ENCODE assay signal across 27 cellular contexts in the genomic region with DNA sequence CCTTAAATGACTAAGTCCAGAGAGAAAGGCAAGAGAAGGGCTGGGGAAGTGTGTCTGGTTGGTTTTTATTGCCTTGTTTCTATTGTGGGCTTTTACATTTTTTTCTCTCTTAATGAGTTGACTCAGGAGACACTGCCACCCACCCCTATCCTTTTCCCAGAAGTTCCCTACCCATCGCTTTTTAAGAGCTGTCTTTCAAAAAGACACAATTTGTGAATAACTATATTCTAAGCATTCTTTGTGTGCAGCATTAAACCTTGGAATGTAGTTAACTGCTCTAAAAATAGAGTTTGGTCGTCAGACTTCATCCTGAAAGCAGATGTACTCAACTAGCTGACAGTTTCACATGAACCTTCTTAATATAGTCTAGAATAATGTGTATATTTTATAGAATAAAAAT.
DNase-seq lines count a peak whose midpoint lies in the region; ATAC-seq and TF ChIP-seq lines count a peak whose summit lies in the region.
"Had no signal": no experiment of that assay in that cellular context is flagged by ENCODE, and none has a peak within 500 bp of the region (broad histone marks: within the 10 kb centered on the region; RNA-seq: fewer than 3 reads in every experiment).

No MANE protein-coding gene starts in this region.

- TF ChIP-seq CTCF in AG04449 (IDR thresholded peaks at IDR 0.05; ENCODE audit: insufficient read depth, low read length, missing control alignments): no peak
- no peak for TF ChIP-seq CTCF in nephron progenitor cell (IDR thresholded peaks at IDR 0.05)

- H3K27me3 ChIP-seq in HAP-1 (ENCODE audit: low read depth): no peaks in the 10 kb centered on the region
- H3K27me3 ChIP-seq: esophagus muscularis mucosa, neural progenitor cell, upper lobe of right lung had no signal

- no peaks in the 10 kb centered on the region for H3K9me3 Mint-ChIP-seq in nephron progenitor cell
- H3K9me3 Mint-ChIP-seq: neural progenitor cell had no signal

- no peak overlapping the region for H3K4me3 Mint-ChIP-seq in nephron progenitor cell
- H3K4me3 Mint-ChIP-seq: activated CD8-positive, alpha-beta T cell treated with anti-CD3 and anti-CD28 coated beads for 36 hours; neural progenitor cell had no signal

- H3K4me1 Mint-ChIP-seq in nephron progenitor cell: no peaks in the 10 kb centered on the region
- H3K4me1 Mint-ChIP-seq: neural progenitor cell had no signal

- H3K4me1 ChIP-seq in HAP-1: peaks cover 14% of the 10 kb centered on the region
- H3K4me1 ChIP-seq: neural progenitor cell, upper lobe of right lung had no signal

- no peaks in the 10 kb centered on the region for H3K27me3 Mint-ChIP-seq in nephron progenitor cell (ENCODE audit: low read depth, poor library complexity)
- H3K27me3 Mint-ChIP-seq: activated CD8-positive, alpha-beta T cell treated with anti-CD3 and anti-CD28 coated beads for 36 hours had no signal

- POLR2A ChIA-PET in AG04449 (lab: Yijun Ruan, JAX): interaction anchor here (1.0 kb wide), 1 partner anchor 47 kb away, joined by 5 read pairs; no protein-coding TSS in a partner anchor

- CTCF ChIA-PET in AG04449 (lab: Yijun Ruan, JAX): interaction anchor here (1.2 to 3.2 kb wide), 4 partner anchors 10 to 392 kb away, joined by 3 to 19 read pairs (median 4); no protein-coding TSS in a partner anchor

- in situ Hi-C loops in HAP-1 (cut with MboI; ENCODE audit: low sequenced_read_pairs): no loop called here

- no peaks in the 10 kb centered on the region for H3K9me3 ChIP-seq in HAP-1
- H3K9me3 ChIP-seq: esophagus muscularis mucosa, upper lobe of right lung had no signal

- no peak for ATAC-seq in GM18870 (IDR thresholded peaks at IDR 0.05; ENCODE audit: unreplicated experiment)
- ATAC-seq: activated CD8-positive, alpha-beta T cell treated with anti-CD3 and anti-CD28 coated beads for 36 hours; GM12878; Panc1; upper lobe of right lung had no signal

- H3K4me3 ChIP-seq in AG04449 (ENCODE audit: low read depth, low read length): no peak overlapping the region
- no peak overlapping the region for H3K4me3 ChIP-seq in HAP-1
- H3K4me3 ChIP-seq: esophagus muscularis mucosa, GM12878, neural progenitor cell, SK-N-MC, upper lobe of right lung had no signal

- DNase-seq in AG04449 (ENCODE audit: low read depth, low spot score) (peak; percentile 75), HAP-1 (ENCODE audit: low spot score in 2 of 2) (peak; percentile 10 to 19), astrocyte of the hippocampus (ENCODE audit: low read depth, low spot score) (peak; percentile 25), nephron progenitor cell (no peak), NCI-H748 treated with DMSO at 0.1 percent for 48 hours (lab: John Stamatoyannopoulos, UW) (no peak), NCI-H1436 treated with DMSO at 0.1 percent for 48 hours (lab: John Stamatoyannopoulos, UW) (no peak), HUDEP-2 (lab: John Stamatoyannopoulos, UW; ENCODE audit: unreplicated experiment in 76 of 76) (no peak)
- DNase-seq: activated CD4-positive, CD25-positive, alpha-beta regulatory T cell; activated gamma-delta T cell treated with Interleukin-2 at 50 U/mL for 16 hours; effector CD8-positive, alpha-beta T cell; GDM1; Karpas-422; left cardiac atrium; NCI-H1092 treated with DMSO at 0.1 percent for 48 hours; NCI-H2081; NCI-H446; NK-92 treated with Interleukin-12 subunit alpha and Interleukin-12 subunit beta, amount 100 ng/mL, for 24 hours; stimulated activated CD4-positive, alpha-beta T cell treated with anti-CD3 and anti-CD28 coated beads, Interleukin-12 subunit alpha, Interleukin-12 subunit beta, amount 100 ng/mL, for 4 hours; T1000; upper lobe of right lung had no signal

- H3K36me3 Mint-ChIP-seq in nephron progenitor cell (ENCODE audit: low read depth): peaks cover 23% of the 10 kb centered on the region
- H3K36me3 Mint-ChIP-seq: neural progenitor cell had no signal

- no peaks in the 10 kb centered on the region for H3K36me3 ChIP-seq in HAP-1 (replicated peaks)
- H3K36me3 ChIP-seq: esophagus muscularis mucosa, neural progenitor cell, upper lobe of right lung had no signal

- peak overlapping the region; percentile 37 for H3K27ac Mint-ChIP-seq in nephron progenitor cell
- H3K27ac Mint-ChIP-seq: activated CD8-positive, alpha-beta T cell treated with anti-CD3 and anti-CD28 coated beads for 36 hours; neural progenitor cell had no signal

Comparison
In these comparisons a context has a peak if more than half of its experiments do, and no peak if none do; other contexts are left out.
1. DNase-seq: peak in AG04449 (single experiment), HAP-1 (2 of 2) and astrocyte of the hippocampus (single experiment); none in nephron progenitor cell (single experiment), NCI-H748 treated with DMSO at 0.1 percent for 48 hours (single experiment), NCI-H1436 treated with DMSO at 0.1 percent for 48 hours (single experiment) and HUDEP-2 (0 of 76).